In genomic region chr19:45046355-45046754, GRCh38 we compare ENCODE assay signal across 1 cellular context.
A peak's percentile ranks its signal among the peaks of the same experiment; 100 is the strongest.
TF ChIP-seq lines count a peak whose summit lies in the region.

No MANE protein-coding gene starts in this region.

TF ChIP-seq in GM12878, 131 proteins besides CTCF, POLR2A, EP300 and RAD21:
- TF ChIP-seq HDAC6 (IDR thresholded peaks at IDR 0.05; ENCODE audit: unreplicated experiment) (no peak), ZNF24 (IDR thresholded peaks at IDR 0.05) (peak; percentile 68; the same call in 1 of the 2 replicates)
